In genomic region chr6:30213999-30214982, GRCh38 we compare ENCODE assay signal across 8 cellular contexts. TPM values are rescaled to one million over a fixed set of nuclear protein-coding genes. Genes with fewer than 3 reads are reported as not detected.
DNase-seq lines count a peak whose midpoint lies in the region; ATAC-seq and TF ChIP-seq lines count a peak whose summit lies in the region.

No MANE protein-coding gene starts in this region.

- intact Hi-C loops in lower lobe of right lung (cut with DNase I) = no loop called here

- peaks cover 45% of the 10 kb centered on the region for H3K4me1 Mint-ChIP-seq in activated CD4-positive, alpha-beta memory T cell treated with anti-CD3 and anti-CD28 coated beads, Interleukin-2, amount 10 ng/mL, durations not matched to agents 7 days and 5 days

- no peaks in the 10 kb centered on the region for H3K27me3 Mint-ChIP-seq in activated CD4-positive, alpha-beta memory T cell treated with anti-CD3 and anti-CD28 coated beads, Interleukin-2, amount 10 ng/mL, durations not matched to agents 7 days and 5 days

- H3K4me3 ChIP-seq in ectodermal cell (ENCODE audit: insufficient read depth, low read depth, low read length) = peak overlapping the region; percentile 85
- H3K4me3 ChIP-seq in lower lobe of right lung = peak overlapping the region; percentile 85

- TF ChIP-seq CTCF in 22Rv1 (IDR thresholded peaks at IDR 0.05) (no peak; the same call in 1 of the 2 replicates), lower lobe of right lung (IDR thresholded peaks at IDR 0.05) (no peak)

- POLR2A ChIA-PET in activated CD4-positive, alpha-beta memory T cell treated with anti-CD3 and anti-CD28 coated beads, Interleukin-2, amount 10 ng/mL, durations not matched to agents 7 days and 5 days (lab: Charles Lee) = interaction anchor here (0.8 to 3.8 kb wide), 18 partner anchors 8 to 1140 kb away, joined by 3 to 49 read pairs (median 4); partner anchors contain the start of genes MRPS18B, POLR1H, PPP1R11 and TRIM39

- peak overlapping the region; percentile 92 for H3K27ac ChIP-seq in 22Rv1
- H3K27ac ChIP-seq in ectodermal cell (ENCODE audit: insufficient read depth, low read depth, low read length, poor library complexity, severe bottlenecking) = peak overlapping the region; percentile 57
- peak overlapping the region; percentile 96 for H3K27ac ChIP-seq in lower lobe of right lung

- DNase-seq in NCI-H526 (lab: John Stamatoyannopoulos, UW) (peak; percentile 35 to 74), lower lobe of right lung (peak; percentile 93)
- DNase-seq in activated CD4-positive, alpha-beta memory T cell treated with anti-CD3 and anti-CD28 coated beads, Interleukin-2, amount 10 ng/mL, durations not matched to agents 7 days and 5 days = peak; percentile 85
- peak; percentile 51 to 68 for DNase-seq in stimulated activated CD4-positive, alpha-beta T cell treated with anti-CD3 and anti-CD28 coated beads, Interleukin-4, amount 100 ng/mL, for 48 hours (ENCODE audit: low read depth in 2 of 2)

- peak overlapping the region; percentile 99 for H3K27ac Mint-ChIP-seq in activated CD4-positive, alpha-beta memory T cell treated with anti-CD3 and anti-CD28 coated beads, Interleukin-2, amount 10 ng/mL, durations not matched to agents 7 days and 5 days

- H3K36me3 ChIP-seq in ectodermal cell (ENCODE audit: control insufficient read depth, insufficient read depth, low read length) (no peaks in the 10 kb centered on the region), lower lobe of right lung (no peaks in the 10 kb centered on the region)

- CTCF ChIA-PET in activated CD4-positive, alpha-beta memory T cell treated with anti-CD3 and anti-CD28 coated beads, Interleukin-2, amount 10 ng/mL, durations not matched to agents 7 days and 5 days (lab: Charles Lee) = interaction anchor here (1.2 to 1.5 kb wide), 2 partner anchors 112 kb away, joined by 3 to 5 read pairs; no protein-coding TSS in a partner anchor

- 21% methylated on average over 53 to 55 of the region's 55 CpGs for WGBS in ectodermal cell, 2 experiments

- H3K9me3 ChIP-seq in ectodermal cell (ENCODE audit: control insufficient read depth, low read length) (no peaks in the 10 kb centered on the region), lower lobe of right lung (no peaks in the 10 kb centered on the region)

- H3K4me1 ChIP-seq in ectodermal cell (ENCODE audit: control insufficient read depth, insufficient read depth, low read length) = peaks cover 21% of the 10 kb centered on the region
- H3K4me1 ChIP-seq in lower lobe of right lung = peaks cover 37% of the 10 kb centered on the region

- H3K27me3 ChIP-seq in ectodermal cell (ENCODE audit: control insufficient read depth, insufficient read depth, low read length, poor library complexity, severe bottlenecking) (peaks cover 4% of the 10 kb centered on the region), lower lobe of right lung (ENCODE audit: low read depth) (no peaks in the 10 kb centered on the region)

- H3K36me3 Mint-ChIP-seq in activated CD4-positive, alpha-beta memory T cell treated with anti-CD3 and anti-CD28 coated beads, Interleukin-2, amount 10 ng/mL, durations not matched to agents 7 days and 5 days (ENCODE audit: low read depth) = peaks cover 27% of the 10 kb centered on the region

- H3K4me3 Mint-ChIP-seq in activated CD4-positive, alpha-beta memory T cell treated with anti-CD3 and anti-CD28 coated beads, Interleukin-2, amount 10 ng/mL, durations not matched to agents 7 days and 5 days = peak overlapping the region; percentile 79

- no peaks in the 10 kb centered on the region for H3K9me3 Mint-ChIP-seq in activated CD4-positive, alpha-beta memory T cell treated with anti-CD3 and anti-CD28 coated beads, Interleukin-2, amount 10 ng/mL, durations not matched to agents 7 days and 5 days

- ATAC-seq in GM18520 (IDR thresholded peaks at IDR 0.05; ENCODE audit: unreplicated experiment) (peak; percentile 34), HG03103 (IDR thresholded peaks at IDR 0.05; ENCODE audit: low read depth, unreplicated experiment) (peak; percentile 44), lower lobe of right lung (peak; percentile 94)

RNA-seq across cellular contexts. Expression of gene TRIM26, which starts 1.1 kb away (rescaled TPM):
- total RNA-seq in activated CD4-positive, alpha-beta memory T cell treated with anti-CD3 and anti-CD28 coated beads, Interleukin-2, amount 10 ng/mL, durations not matched to agents 7 days and 5 days = 10 to 100 TPM; 91.1 to 91.5 TPM
- polyA plus RNA-seq in ectodermal cell (2013, experiment 1 of 4) = 35.9 TPM
- 38.6 TPM for polyA plus RNA-seq in ectodermal cell (2013, experiment 2 of 4)
- 25.1 TPM for polyA plus RNA-seq in ectodermal cell (2013, experiment 3 of 4)
- polyA plus RNA-seq in ectodermal cell (2013, experiment 4 of 4) = 29.8 TPM
- 46.0 TPM for total RNA-seq in lower lobe of right lung

RNA-seq across cellular contexts. Expression of gene TRIM15, which starts 50.9 kb away (rescaled TPM):
- total RNA-seq in activated CD4-positive, alpha-beta memory T cell treated with anti-CD3 and anti-CD28 coated beads, Interleukin-2, amount 10 ng/mL, durations not matched to agents 7 days and 5 days = not detected
- not detected for polyA plus RNA-seq in ectodermal cell (2013, experiment 1 of 4)
- not detected for polyA plus RNA-seq in ectodermal cell (2013, experiment 2 of 4)
- polyA plus RNA-seq in ectodermal cell (2013, experiment 3 of 4) = not detected
- polyA plus RNA-seq in ectodermal cell (2013, experiment 4 of 4) = not detected
- not detected for total RNA-seq in lower lobe of right lung

RNA-seq across cellular contexts. Expression of gene TRIM10, which starts 53.3 kb away (rescaled TPM):
- under 1 TPM in 1 of 2 experiments, not detected in 1; 0.08 TPM for total RNA-seq in activated CD4-positive, alpha-beta memory T cell treated with anti-CD3 and anti-CD28 coated beads, Interleukin-2, amount 10 ng/mL, durations not matched to agents 7 days and 5 days
- polyA plus RNA-seq in ectodermal cell (2013, experiment 1 of 4) = not detected
- not detected for polyA plus RNA-seq in ectodermal cell (2013, experiment 2 of 4)
- not detected for polyA plus RNA-seq in ectodermal cell (2013, experiment 3 of 4)
- not detected for polyA plus RNA-seq in ectodermal cell (2013, experiment 4 of 4)
- not detected for total RNA-seq in lower lobe of right lung

Comparison
In these comparisons a context has a peak if more than half of its experiments do, and no peak if none do; other contexts are left out.
1. Peak in every context shown above with its lines: DNase-seq, ATAC-seq, H3K4me3 ChIP-seq and H3K27ac ChIP-seq.
2. ATAC-seq: peak in every context shown above with its lines; median percentile 94 in lower lobe of right lung; 44 in HG03103; 34 in GM18520.